In genomic region chr13:60398438-60398891, GRCh38 we compare ENCODE assay signal across 8 cellular contexts. TPM values are rescaled to one million over a fixed set of nuclear protein-coding genes. Genes with fewer than 3 reads are reported as not detected.
DNase-seq lines count a peak whose midpoint lies in the region; ATAC-seq, FAIRE-seq and TF ChIP-seq lines count a peak whose summit lies in the region.

No MANE protein-coding gene starts in this region.

- peak overlapping the region; percentile 38 to 85 (median 74) for H3K4me3 ChIP-seq in heart left ventricle
- H3K4me3 ChIP-seq in K562, result peak overlapping the region; percentile 58
- peak overlapping the region; percentile 92 for H3K4me3 ChIP-seq in urinary bladder (ENCODE audit: low read depth, low read length)

- no peaks in the 10 kb centered on the region for H3K27me3 ChIP-seq in heart left ventricle
- H3K27me3 ChIP-seq in K562 (ENCODE audit: control insufficient read depth in 2 of 2, insufficient read depth in 2 of 2, low read length in 2 of 2), result no peaks in the 10 kb centered on the region

- TF ChIP-seq EP300 in K562 (IDR thresholded peaks at IDR 0.05; ENCODE audit: low read length), result no peak

- H3K27ac ChIP-seq in heart left ventricle (peak overlapping the region; percentile 91 to 100 (median 98)), K562 (ENCODE audit: extremely low read depth, low read depth, low read length) (peak overlapping the region; percentile 71), urinary bladder (ENCODE audit: low read depth) (peak overlapping the region; percentile 28)

- CTCF ChIA-PET in K562 (lab: Yijun Ruan, JAX; ENCODE audit: low intra/inter-chr PET ratio), result interaction anchor here (0.6 kb wide), 1 partner anchor 1054 kb away, joined by 3 read pairs; no protein-coding TSS in a partner anchor

- H3K9me3 ChIP-seq in heart left ventricle, result no peaks in the 10 kb centered on the region
- no peaks in the 10 kb centered on the region for H3K9me3 ChIP-seq in K562 (replicated peaks; ENCODE audit: control insufficient read depth, insufficient read depth, low read depth, low read length)

- ATAC-seq in heart left ventricle, result no peak
- no peak for ATAC-seq in K562
- ATAC-seq in HG02938 (IDR thresholded peaks at IDR 0.05; ENCODE audit: unreplicated experiment), result no peak

- intact Hi-C loops in heart left ventricle (cut with DNase I), result loop anchor here in 5 of 10 donors (5.0 to 10.0 kb wide), 3 partner anchors 34 to 1054 kb away; partner anchors contain the start of gene DIAPH3 (in 2 of the 5)
- intact Hi-C loops in cardiac septum (cut with DNase I), result loop anchor here (10.0 kb wide), 1 partner anchor 234 kb away; the partner anchor contains the start of gene DIAPH3
- intact Hi-C loops in K562 (cut with micrococcal nuclease), result no loop called here

- TF ChIP-seq CTCF in heart left ventricle (IDR thresholded peaks at IDR 0.05), result no peak
- no peak for TF ChIP-seq CTCF in K562 (IDR thresholded peaks at IDR 0.05 in 2 of 3, conservative IDR thresholded peaks at IDR 0.05 in 1 of 3; ENCODE audit: insufficient read depth in 2 of 3, low read depth in 1 of 3, low read length in 3 of 3)

- H3K9ac ChIP-seq in K562 (ENCODE audit: insufficient read depth in 1 of 2, low read depth in 2 of 2, low read length in 2 of 2), result peak overlapping the region; percentile 78 to 91; a peak in 3 of 4 replicates

- BruUV-seq in K562 (replicated peaks; lab: Mats Ljungman, UMichigan), result no TSS peak

- no peak for TF ChIP-seq RAD21 in K562 (CRISPR knock-in tag; conservative IDR thresholded peaks at IDR 0.05 in 1 of 2, IDR thresholded peaks at IDR 0.05 in 1 of 2)

- no peaks in the 10 kb centered on the region for H3K9me1 ChIP-seq in K562 (ENCODE audit: control insufficient read depth, insufficient read depth, low read length)

- FAIRE-seq in K562 (lab: Jason Lieb, UNC), result no peak

- H3K4me1 ChIP-seq in heart left ventricle (peaks cover 6 to 37% (median 20%) of the 10 kb centered on the region in 12 donors), K562 (replicated peaks in 1 of 2; ENCODE audit: control insufficient read depth in 2 of 2, insufficient read depth in 2 of 2, low read length in 2 of 2) (peaks cover 4 to 5% of the 10 kb centered on the region in 2 experiments; a peak in 3 of 5 replicates), urinary bladder (ENCODE audit: insufficient read depth) (peaks cover 2% of the 10 kb centered on the region)

- no peaks in the 10 kb centered on the region for H4K20me1 ChIP-seq in K562 (replicated peaks; ENCODE audit: control insufficient read depth, insufficient read depth, low read length)

- WGBS in heart left ventricle, 4 donors, result 48 to 54% (median 52%) methylated on average over 6 of the region's 6 CpGs
- 10% methylated on average over 5 of the region's 6 CpGs for WGBS in K562 (ENCODE audit: insufficient coverage, low coverage, missing lambda C conversion rate)
- WGBS in urinary bladder, result 35% methylated on average over 6 of the region's 6 CpGs

- no peak for DNase-seq in heart left ventricle
- no peak for DNase-seq in cardiac septum (ENCODE audit: low spot score)
- no peak for DNase-seq in K562 (ENCODE audit: extremely low read depth in 1 of 4, low spot score in 3 of 4)
- DNase-seq in lung microvascular endothelial cell (ENCODE audit: low read depth in 2 of 2), result peak; percentile 2 to 17
- DNase-seq in activated CD4-positive, alpha-beta T cell treated with anti-CD3 and anti-CD28 coated beads for 4 hours, result no peak
- DNase-seq in putamen (ENCODE audit: low spot score), result no peak

- H3K79me2 ChIP-seq in K562 (ENCODE audit: control insufficient read depth, insufficient read depth, low read length), result peaks cover 44% of the 10 kb centered on the region

- no peak for TF ChIP-seq POLR2A in heart left ventricle (IDR thresholded peaks at IDR 0.05)
- no peak for TF ChIP-seq POLR2A in K562 (conservative IDR thresholded peaks at IDR 0.05)

- in situ Hi-C loops in K562 (cut with MboI), result no loop called here

- peak overlapping the region; percentile 82 for H2AFZ ChIP-seq in K562 (ENCODE audit: low read depth, low read length)

- POLR2A ChIA-PET in K562 (lab: Yijun Ruan, JAX), result no interaction called here

- no peaks in the 10 kb centered on the region for H3K36me3 ChIP-seq in heart left ventricle
- no peaks in the 10 kb centered on the region for H3K36me3 ChIP-seq in K562 (ENCODE audit: control insufficient read depth, insufficient read depth, low read length)
- no peaks in the 10 kb centered on the region for H3K36me3 ChIP-seq in urinary bladder (ENCODE audit: insufficient read depth)

- H3K4me2 ChIP-seq in K562 (ENCODE audit: insufficient read depth, low read length), result peak overlapping the region; percentile 84

TF ChIP-seq in K562, 482 proteins besides CTCF, POLR2A, EP300 and RAD21 (continues in another document):
- peak; percentile 90 for TF ChIP-seq BCOR (IDR thresholded peaks at IDR 0.05)
- no peak for TF ChIP-seq ZNF449 (CRISPR knock-in tag; IDR thresholded peaks at IDR 0.05)
- no peak for TF ChIP-seq ZBTB9 (CRISPR knock-in tag; IDR thresholded peaks at IDR 0.05)
- no peak for TF ChIP-seq ZNF696 (CRISPR knock-in tag; conservative IDR thresholded peaks at IDR 0.05)
- TF ChIP-seq RCOR1 (IDR thresholded peaks at IDR 0.05; ENCODE audit: borderline replicate concordance in 1 of 2, low read depth in 2 of 2, low read length in 2 of 2), result peak in 1 of 2 experiments; percentile 52; a peak in 1 of 4 replicates
- TF ChIP-seq ZNF639 (CRISPR knock-in tag; conservative IDR thresholded peaks at IDR 0.05 in 1 of 2, IDR thresholded peaks at IDR 0.05 in 1 of 2), result no peak
- TF ChIP-seq KDM1A (IDR thresholded peaks at IDR 0.05), result peak; percentile 38 to 57
- no peak for TF ChIP-seq ZNF133 (CRISPR knock-in tag; IDR thresholded peaks at IDR 0.05)
- TF ChIP-seq NR3C1 (CRISPR knock-in tag; IDR thresholded peaks at IDR 0.05), result no peak
- TF ChIP-seq RBM25 (IDR thresholded peaks at IDR 0.05; ENCODE audit: low read depth, low read length, severe bottlenecking), result peak; percentile 93
- 0 out of 2 replicates have a peak, but pooled peaks have one; percentile 46 for TF ChIP-seq HDAC2 (IDR thresholded peaks at IDR 0.05)

RNA-seq across cellular contexts. Expression of gene TDRD3, which starts 1.4 kb away (rescaled TPM):
- total RNA-seq in heart left ventricle (10 to 100 TPM; 17.1 to 56.4 (median 42.1) TPM), cardiac septum (47.8 TPM), K562 (2014; rRNA removed) (7.8 and 8.5 TPM in 2 replicates), K562 (2014; rRNA removed; fragmentation: Illumina TruSeq; extraction: Trizol) (12.7 and 14.4 TPM in 2 replicates), K562 (2015; rRNA removed; fragmentation: Illumina TruSeq; extraction: Trizol) (15.6 and 16.4 TPM in 2 replicates), K562 (2021) (9.9 and 11.0 TPM in 2 replicates), lung microvascular endothelial cell (7.6 and 12.3 TPM in 2 replicates), urinary bladder (78.6 TPM)
- polyA plus RNA-seq in heart left ventricle (10 to 100 TPM; 13.3 to 16.5 TPM), K562 (2011; rRNA removed) (10.0 and 10.5 TPM in 2 replicates), K562 (2014; fragmentation: Illumina TruSeq; extraction: Trizol) (7.3 and 9.5 TPM in 2 replicates), K562 (2014; fragmentation: Nextera tagmentation; extraction: Ambion mirVana) (1 to 10 TPM; 3.6 to 4.7 TPM), K562 (2014; rRNA removed) (7.6 and 8.0 TPM in 2 replicates), urinary bladder (11.5 TPM)
- total RNA-seq in K562 (2011; cell fraction: chromatin; rRNA removed; ENCODE audit: low replicate concordance), result 8.9 and 35.3 TPM in 2 replicates
- total RNA-seq in K562 (2011; cell fraction: nucleolus; rRNA removed), result 3.3 and 6.1 TPM in 2 replicates
- 10.8 and 15.4 TPM in 2 replicates for total RNA-seq in K562 (2011; cell fraction: nucleoplasm; rRNA removed)
- 1.4 and 2.2 TPM in 2 replicates for polyA plus RNA-seq in K562 (2011; cell fraction: cytosol; rRNA removed)
- 4.8 and 6.3 TPM in 2 replicates for polyA plus RNA-seq in K562 (2011; cell fraction: nucleus; rRNA removed)
- 7.5 and 8.9 TPM in 2 replicates for polyA plus RNA-seq in K562 (2012)
- polyA minus RNA-seq in K562 (2011; rRNA and poly(A)+ RNA removed), result 19.1 and 34.6 TPM in 2 replicates
- 7.0 and 8.1 TPM in 2 replicates for polyA minus RNA-seq in K562 (2011; cell fraction: cytosol; rRNA and poly(A)+ RNA removed)
- polyA minus RNA-seq in K562 (2011; cell fraction: nucleus; rRNA and poly(A)+ RNA removed), result 17.5 and 34.4 TPM in 2 replicates

Comparison
In these comparisons a context has a peak if more than half of its experiments do, and no peak if none do; other contexts are left out.
1. DNase-seq: peak in lung microvascular endothelial cell (2 of 2); none in heart left ventricle (0 of 5), cardiac septum (single experiment), K562 (0 of 4), activated CD4-positive, alpha-beta T cell treated with anti-CD3 and anti-CD28 coated beads for 4 hours (0 of 2) and putamen (single experiment).
2. H3K27ac ChIP-seq: peak in every context shown above with its lines; median percentile 98 in heart left ventricle; 71 in K562; 28 in urinary bladder.
3. Peak in every context shown above with its lines, with median percentiles within 50 percentile points of each other: H3K4me3 ChIP-seq.